Comparison of ENCODE assay signal across 14 cellular contexts in the genomic region with DNA sequence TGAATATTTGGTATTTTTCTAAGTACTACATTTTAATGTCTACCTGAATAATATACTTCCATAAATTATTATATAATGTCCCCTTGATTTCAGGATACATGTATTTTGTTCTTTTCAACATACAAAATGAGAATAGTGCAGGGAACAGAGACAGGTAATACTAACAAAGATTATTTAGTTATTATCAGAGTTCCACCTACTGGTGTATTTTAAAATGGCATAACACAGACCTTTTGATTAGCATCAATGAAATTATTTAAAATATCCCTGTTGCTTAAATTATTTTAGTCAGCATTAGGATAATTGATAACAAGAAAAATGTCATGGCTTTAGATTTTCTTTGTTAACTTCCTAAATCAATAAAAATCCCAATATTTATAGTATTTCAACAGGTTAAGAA.
DNase-seq lines count a peak whose midpoint lies in the region; ATAC-seq and TF ChIP-seq lines count a peak whose summit lies in the region.
"Had no signal": no experiment of that assay in that cellular context is flagged by ENCODE, and none has a peak within 500 bp of the region (broad histone marks: within the 10 kb centered on the region; RNA-seq: fewer than 3 reads in every experiment).

No MANE protein-coding gene starts in this region.

- no peaks in the 10 kb centered on the region for H3K79me1 ChIP-seq in mesenchymal stem cell (replicated peaks; ENCODE audit: low read length, poor library complexity, severe bottlenecking)

- no peak overlapping the region for H3K14ac ChIP-seq in mesenchymal stem cell (ENCODE audit: low read length in 2 of 2)

- CTCF ChIA-PET in OCI-LY7 (lab: Charles Lee; ENCODE audit: unreplicated experiment) = no interaction called here

- H4K8ac ChIP-seq in mesenchymal stem cell (ENCODE audit: low read length) = no peak overlapping the region

- intact Hi-C loops in OCI-LY7 (cut with micrococcal nuclease; ENCODE audit: unreplicated experiment) (no loop called here), aorta (cut with DNase I) (no loop called here)

- no peak overlapping the region for H3K4me3 ChIP-seq in OCI-LY7 (ENCODE audit: low read depth, low read length, poor library complexity, severe bottlenecking)
- H3K4me3 ChIP-seq in hepatocyte = no peak overlapping the region
- no peak overlapping the region for H3K4me3 ChIP-seq in mesenchymal stem cell (ENCODE audit: insufficient read depth in 1 of 2, low read depth in 1 of 2, low read length in 2 of 2)
- H3K4me3 ChIP-seq in aorta (ENCODE audit: low read length in 2 of 2) = no peak overlapping the region
- H3K4me3 ChIP-seq: lower lobe of right lung, SJSA1, thyroid gland had no signal

- in situ Hi-C loops in GM13976 (cut with MboI; ENCODE audit: low sequenced_read_pairs, unreplicated experiment) = no loop called here

- H3K9me2 ChIP-seq in OCI-LY7 (ENCODE audit: insufficient read depth, low read length) (no peaks in the 10 kb centered on the region), hepatocyte (replicated peaks; ENCODE audit: insufficient read depth) (no peaks in the 10 kb centered on the region)

- H3K36me3 ChIP-seq in OCI-LY7 (ENCODE audit: insufficient read depth, low read length) (no peaks in the 10 kb centered on the region), hepatocyte (replicated peaks; ENCODE audit: insufficient read depth, low read depth) (no peaks in the 10 kb centered on the region), mesenchymal stem cell (ENCODE audit: control insufficient read depth in 1 of 2, insufficient read depth in 2 of 2, low read depth in 1 of 2, low read length in 2 of 2) (no peaks in the 10 kb centered on the region), aorta (ENCODE audit: control insufficient read depth in 1 of 2, insufficient read depth in 2 of 2, low read length in 1 of 2) (no peaks in the 10 kb centered on the region)
- H3K36me3 ChIP-seq: lower lobe of right lung, SJSA1, thyroid gland had no signal

- H3K27me3 ChIP-seq in hepatocyte = peaks cover 6% of the 10 kb centered on the region
- H3K27me3 ChIP-seq in mesenchymal stem cell (ENCODE audit: control insufficient read depth in 1 of 2, insufficient read depth in 1 of 2, low read length in 2 of 2) = peaks cover 18 to 21% of the 10 kb centered on the region in 2 experiments
- no peaks in the 10 kb centered on the region for H3K27me3 ChIP-seq in aorta (ENCODE audit: control insufficient read depth in 1 of 2, insufficient read depth in 2 of 2, low read length in 1 of 2)
- H3K27me3 ChIP-seq: thyroid gland had no signal

- H2BK120ac ChIP-seq in mesenchymal stem cell (ENCODE audit: low read depth, low read length) = no peak overlapping the region

- no peak overlapping the region for H3K9ac ChIP-seq in mesenchymal stem cell (ENCODE audit: low read length)

- H4K91ac ChIP-seq in mesenchymal stem cell (ENCODE audit: low read length) = no peak overlapping the region

- H2AFZ ChIP-seq in OCI-LY7 (ENCODE audit: low read length) (no peak overlapping the region), hepatocyte (no peak overlapping the region), mesenchymal stem cell (ENCODE audit: low read depth, low read length) (no peak overlapping the region)

- no peaks in the 10 kb centered on the region for H3K4me1 ChIP-seq in OCI-LY7 (ENCODE audit: insufficient read depth, low read length, poor library complexity, severe bottlenecking)
- H3K4me1 ChIP-seq in hepatocyte (ENCODE audit: insufficient read depth) = no peaks in the 10 kb centered on the region
- no peaks in the 10 kb centered on the region for H3K4me1 ChIP-seq in mesenchymal stem cell (ENCODE audit: control insufficient read depth, insufficient read depth, low read depth, low read length)
- H3K4me1 ChIP-seq in aorta (ENCODE audit: control insufficient read depth in 1 of 2, insufficient read depth in 2 of 2, low read length in 2 of 2) = no peaks in the 10 kb centered on the region
- H3K4me1 ChIP-seq: lower lobe of right lung, SJSA1, thyroid gland had no signal

- H3K18ac ChIP-seq in mesenchymal stem cell (ENCODE audit: low read depth in 1 of 2, low read length in 2 of 2) = no peak overlapping the region

- no peak for ATAC-seq in aorta (ENCODE audit: low FRiP score)
- ATAC-seq: lower lobe of right lung had no signal

- no peak overlapping the region for H3K27ac ChIP-seq in OCI-LY7 (ENCODE audit: low read depth, low read length, poor library complexity, severe bottlenecking)
- H3K27ac ChIP-seq in hepatocyte = no peak overlapping the region
- H3K27ac ChIP-seq in mesenchymal stem cell (ENCODE audit: low read length, poor library complexity, severe bottlenecking) = no peak overlapping the region
- no peak overlapping the region for H3K27ac ChIP-seq in aorta (ENCODE audit: low read depth in 1 of 2, low read length in 2 of 2)
- H3K27ac ChIP-seq: lower lobe of right lung, SJSA1, thyroid gland had no signal

- H4K20me1 ChIP-seq in OCI-LY7 (ENCODE audit: insufficient read depth, low read length) = no peaks in the 10 kb centered on the region
- no peaks in the 10 kb centered on the region for H4K20me1 ChIP-seq in hepatocyte (ENCODE audit: insufficient read depth, poor library complexity, severe bottlenecking)

- H3K4me2 ChIP-seq in OCI-LY7 (ENCODE audit: low read length) = no peak overlapping the region
- no peak overlapping the region for H3K4me2 ChIP-seq in hepatocyte
- H3K4me2 ChIP-seq in mesenchymal stem cell (ENCODE audit: low read length, poor library complexity, severe bottlenecking) = no peak overlapping the region

- TF ChIP-seq CTCF in GM13976 (IDR thresholded peaks at IDR 0.05; ENCODE audit: borderline replicate concordance, control extremely low read depth, extremely low read depth, insufficient read depth, missing control alignments) = peak; percentile 10
- TF ChIP-seq CTCF in OCI-LY7 (conservative IDR thresholded peaks at IDR 0.05; ENCODE audit: low read length) = peak; percentile 64
- TF ChIP-seq CTCF in hepatocyte (IDR thresholded peaks at IDR 0.05; ENCODE audit: poor library complexity) = peak; percentile 26

- no peaks in the 10 kb centered on the region for H3K79me2 ChIP-seq in OCI-LY7 (ENCODE audit: insufficient read depth, low read depth, low read length)
- no peaks in the 10 kb centered on the region for H3K79me2 ChIP-seq in hepatocyte

- H3K23ac ChIP-seq in mesenchymal stem cell (ENCODE audit: low read length in 2 of 2) = no peak overlapping the region

- H3K4ac ChIP-seq in mesenchymal stem cell (ENCODE audit: low read depth in 1 of 2, low read length in 2 of 2) = no peak overlapping the region

- H2BK15ac ChIP-seq in mesenchymal stem cell (ENCODE audit: low read depth, poor library complexity, severe bottlenecking) = no peak overlapping the region

- no peak overlapping the region for H2BK5ac ChIP-seq in mesenchymal stem cell (ENCODE audit: low read depth, low read length, poor library complexity, severe bottlenecking)

- H2BK12ac ChIP-seq in mesenchymal stem cell (ENCODE audit: low read length in 2 of 2) = no peak overlapping the region

- peak; percentile 45 for DNase-seq in DMS 273 (lab: John Stamatoyannopoulos, UW; ENCODE audit: unreplicated experiment)
- no peak for DNase-seq in DMS 273 treated with DMSO at 0.1 percent for 48 hours (lab: John Stamatoyannopoulos, UW)
- DNase-seq in GM13976 (ENCODE audit: low spot score) = no peak
- peak; percentile 4 for DNase-seq in OCI-LY7 (ENCODE audit: low spot score)
- no peak for DNase-seq in hepatocyte (ENCODE audit: low spot score)
- DNase-seq in mesenchymal stem cell = no peak
- DNase-seq in activated CD8-positive, alpha-beta memory T cell treated with anti-CD3 and anti-CD28 coated beads, Interleukin-2, amount 50 U/mL, for 4 hours = no peak
- DNase-seq in aorta = no peak
- DNase-seq: 8988T; activated CD4-positive, alpha-beta T cell treated with anti-CD3 and anti-CD28 coated beads, Interleukin-2, amount 10 ng/mL, durations not matched to agents 7 days and 5 days; activated gamma-delta T cell treated with Interleukin-2 at 50 U/mL for 16 hours; lower lobe of right lung; thyroid gland had no signal

- POLR2A ChIA-PET in OCI-LY7 (lab: Charles Lee) = no interaction called here

- no peaks in the 10 kb centered on the region for H3K9me3 ChIP-seq in OCI-LY7 (ENCODE audit: low read length)
- H3K9me3 ChIP-seq in hepatocyte (ENCODE audit: low read depth) = no peaks in the 10 kb centered on the region
- no peaks in the 10 kb centered on the region for H3K9me3 ChIP-seq in mesenchymal stem cell (ENCODE audit: control insufficient read depth, low read length)
- H3K9me3 ChIP-seq in aorta (ENCODE audit: control insufficient read depth, low read length) = no peaks in the 10 kb centered on the region
- H3K9me3 ChIP-seq: lower lobe of right lung, SJSA1, thyroid gland had no signal

- BruUV-seq in OCI-LY7 (replicated peaks; lab: Mats Ljungman, UMichigan) = no TSS peak

- H2AK5ac ChIP-seq in mesenchymal stem cell (ENCODE audit: low read length, severe bottlenecking) = no peak overlapping the region

Comparison
In these comparisons a context has a peak if more than half of its experiments do, and no peak if none do; other contexts are left out.
1. DNase-seq: peak in DMS 273 (single experiment) and OCI-LY7 (single experiment); none in DMS 273 treated with DMSO at 0.1 percent for 48 hours (single experiment), GM13976 (single experiment), hepatocyte (single experiment), mesenchymal stem cell (single experiment), activated CD8-positive, alpha-beta memory T cell treated with anti-CD3 and anti-CD28 coated beads, Interleukin-2, amount 50 U/mL, for 4 hours (single experiment) and aorta (0 of 2).
2. CTCF ChIP-seq: peak in every context shown above with its lines; median percentile 64 in OCI-LY7; 26 in hepatocyte; 10 in GM13976.